In genomic region chr20:32607324-32607723, GRCh38 we compare ENCODE assay signal across 15 cellular contexts. TPM values are rescaled to one million over a fixed set of nuclear protein-coding genes. Genes with fewer than 3 reads are reported as not detected.
DNase-seq lines count a peak whose midpoint lies in the region; ATAC-seq, FAIRE-seq and TF ChIP-seq lines count a peak whose summit lies in the region.
"Had no signal": no experiment of that assay in that cellular context is flagged by ENCODE, and none has a peak within 500 bp of the region (broad histone marks: within the 10 kb centered on the region; RNA-seq: fewer than 3 reads in every experiment).

No MANE protein-coding gene starts in this region.

- peak overlapping the region; percentile 36 for H2AK5ac ChIP-seq in neuronal stem cell (ENCODE audit: low read depth, low read length)

- H4K91ac ChIP-seq in neuronal stem cell (ENCODE audit: low read depth, low read length, poor library complexity): no peak overlapping the region

- no peaks in the 10 kb centered on the region for H3K79me1 ChIP-seq in neuronal stem cell (ENCODE audit: low read depth, low read length)

- H3K9me3 Mint-ChIP-seq in GM23338: no peaks in the 10 kb centered on the region; the same call in 2 of the 3 replicates

- H3K4me3 ChIP-seq in BLaER1 treated with 17β-estradiol and CSF1 and Interleukin-3, amounts not matched to agents 10 nM and 100 nM: no peak overlapping the region
- H3K4me3 ChIP-seq in GM23338: no peak overlapping the region
- H3K4me3 ChIP-seq in K562: no peak overlapping the region
- no peak overlapping the region for H3K4me3 ChIP-seq in neuronal stem cell (ENCODE audit: low read length in 2 of 2)

- in situ Hi-C loops in K562 (cut with MboI): no loop called here

- H3K27me3 ChIP-seq in BLaER1 treated with 17β-estradiol and CSF1 and Interleukin-3, amounts not matched to agents 10 nM and 100 nM: peaks cover 0 to 9% (median 0%) of the 10 kb centered on the region in 11 experiments; a peak in 1 of 22 replicates
- H3K27me3 ChIP-seq in GM23338 (ENCODE audit: insufficient read depth) (no peaks in the 10 kb centered on the region), K562 (ENCODE audit: control insufficient read depth in 2 of 2, insufficient read depth in 2 of 2, low read length in 2 of 2) (no peaks in the 10 kb centered on the region), neuronal stem cell (ENCODE audit: control insufficient read depth in 3 of 3, insufficient read depth in 3 of 3, low read depth in 1 of 3, low read length in 3 of 3) (peaks cover 0 to 66% (median 0%) of the 10 kb centered on the region in 3 experiments)
- H3K27me3 ChIP-seq: BE2C had no signal

- H3K18ac ChIP-seq in neuronal stem cell (ENCODE audit: low read length): peak overlapping the region; percentile 51

- H3K4me3 Mint-ChIP-seq in GM23338: no peak overlapping the region

- H4K8ac ChIP-seq in neuronal stem cell (ENCODE audit: low read depth, low read length): no peak overlapping the region

- H3K9me1 ChIP-seq in K562 (ENCODE audit: control insufficient read depth, insufficient read depth, low read length): peaks cover 8% of the 10 kb centered on the region

- TF ChIP-seq CTCF in GM23338 (conservative IDR thresholded peaks at IDR 0.05; ENCODE audit: low read depth in 2 of 2): no peak
- no peak for TF ChIP-seq CTCF in K562 (IDR thresholded peaks at IDR 0.05 in 2 of 3, conservative IDR thresholded peaks at IDR 0.05 in 1 of 3; ENCODE audit: insufficient read depth in 2 of 3, low read depth in 1 of 3, low read length in 3 of 3)
- no peak for TF ChIP-seq CTCF in D721Med (IDR thresholded peaks at IDR 0.05; ENCODE audit: insufficient read depth, missing control alignments)

- CTCF ChIA-PET in K562 (lab: Yijun Ruan, JAX; ENCODE audit: low intra/inter-chr PET ratio): no interaction called here

- no peak for FAIRE-seq in K562 (lab: Jason Lieb, UNC)
- FAIRE-seq in D721Med (lab: Jason Lieb, UNC): no peak
- FAIRE-seq: A204.1, GM18507, H1 had no signal

- no TSS peak for BruUV-seq in K562 (replicated peaks; lab: Mats Ljungman, UMichigan)

- H2BK15ac ChIP-seq in neuronal stem cell (ENCODE audit: low read length): peak overlapping the region; percentile 39

- H2BK120ac ChIP-seq in neuronal stem cell (ENCODE audit: low read depth, low read length): peak overlapping the region; percentile 63

- H3K14ac ChIP-seq in neuronal stem cell (ENCODE audit: low read length): no peak overlapping the region

- no peaks in the 10 kb centered on the region for H3K9me2 ChIP-seq in GM23338 (ENCODE audit: insufficient read depth)

- TF ChIP-seq POLR2A in K562 (conservative IDR thresholded peaks at IDR 0.05): no peak

- no peak overlapping the region for H3K23ac ChIP-seq in neuronal stem cell (ENCODE audit: low read depth, low read length, poor library complexity)

- peak overlapping the region in 5 of 11 experiments; percentile 24 to 40 (median 32); a peak in 6 of 22 replicates for H3K27ac ChIP-seq in BLaER1 treated with 17β-estradiol and CSF1 and Interleukin-3, amounts not matched to agents 10 nM and 100 nM
- H3K27ac ChIP-seq in GM23338 (ENCODE audit: low read depth) (no peak overlapping the region), K562 (ENCODE audit: extremely low read depth, low read depth, low read length) (no peak overlapping the region), neuronal stem cell (replicated peaks; ENCODE audit: low read length) (no peak overlapping the region)

- WGBS in K562 (ENCODE audit: insufficient coverage, low coverage, missing lambda C conversion rate): 90% methylated on average over 8 of the region's 8 CpGs
- WGBS in neuronal stem cell (ENCODE audit: extremely low coverage in 2 of 2, insufficient read length in 2 of 2, insufficient replicate concordance in 1 of 2), 2 donors: no CpG with 5 or more reads among the region's 8 CpGs

- DNase-seq in GM23338 (ENCODE audit: low spot score): no peak
- no peak for DNase-seq in K562 (ENCODE audit: extremely low read depth in 1 of 4, low spot score in 3 of 4)
- DNase-seq in neuronal stem cell (ENCODE audit: low spot score): no peak
- no peak for DNase-seq in NCI-H2029 (lab: John Stamatoyannopoulos, UW)
- DNase-seq in D721Med (ENCODE audit: insufficient read length, low spot score): no peak
- DNase-seq: BE2C, DMS 273 treated with DMSO at 0.1 percent for 48 hours, HCEC 1CT, IMR-90, KG1 had no signal

- H2BK5ac ChIP-seq in neuronal stem cell (ENCODE audit: low read length): no peak overlapping the region

- TF ChIP-seq RAD21 in K562 (CRISPR knock-in tag; conservative IDR thresholded peaks at IDR 0.05 in 1 of 2, IDR thresholded peaks at IDR 0.05 in 1 of 2): no peak

- H3K4me2 ChIP-seq in BLaER1 treated with 17β-estradiol and CSF1 and Interleukin-3, amounts not matched to agents 10 nM and 100 nM: peak overlapping the region in 9 of 11 experiments; percentile 12 to 64 (median 43); a peak in 17 of 22 replicates
- H3K4me2 ChIP-seq in GM23338: no peak overlapping the region
- H3K4me2 ChIP-seq in K562 (ENCODE audit: insufficient read depth, low read length): no peak overlapping the region
- H3K4me2 ChIP-seq in neuronal stem cell (ENCODE audit: insufficient read depth, low read length, poor library complexity, severe bottlenecking): no peak overlapping the region

- H4K20me1 ChIP-seq in BLaER1 treated with 17β-estradiol and CSF1 and Interleukin-3, amounts not matched to agents 10 nM and 100 nM: no peaks in the 10 kb centered on the region
- H4K20me1 ChIP-seq in GM23338 (replicated peaks; ENCODE audit: insufficient read depth) (no peaks in the 10 kb centered on the region), K562 (replicated peaks; ENCODE audit: control insufficient read depth, insufficient read depth, low read length) (peaks cover 19% of the 10 kb centered on the region; the same call in 1 of the 2 replicates)

- H3K27me3 Mint-ChIP-seq in GM23338 (ENCODE audit: insufficient read depth, low read depth, poor library complexity): peaks cover 4% of the 10 kb centered on the region

- H3K36me3 ChIP-seq in BLaER1 treated with 17β-estradiol and CSF1 and Interleukin-3, amounts not matched to agents 10 nM and 100 nM: no peaks in the 10 kb centered on the region
- H3K36me3 ChIP-seq in GM23338 (ENCODE audit: insufficient read depth): no peaks in the 10 kb centered on the region
- peaks cover 20% of the 10 kb centered on the region; the same call in 2 of the 3 replicates for H3K36me3 ChIP-seq in K562 (ENCODE audit: control insufficient read depth, insufficient read depth, low read length)
- no peaks in the 10 kb centered on the region for H3K36me3 ChIP-seq in neuronal stem cell (replicated peaks in 1 of 2; ENCODE audit: control insufficient read depth in 2 of 2, insufficient read depth in 2 of 2, low read length in 2 of 2)
- H3K36me3 ChIP-seq: BE2C had no signal

- no peak for TF ChIP-seq EP300 in K562 (IDR thresholded peaks at IDR 0.05; ENCODE audit: low read length)

- H3K4me1 ChIP-seq in BLaER1 treated with 17β-estradiol and CSF1 and Interleukin-3, amounts not matched to agents 10 nM and 100 nM: peaks cover 49 to 92% (median 82%) of the 10 kb centered on the region in 10 experiments
- peaks cover 22% of the 10 kb centered on the region for H3K4me1 ChIP-seq in GM23338 (ENCODE audit: insufficient read depth)
- peaks cover 17 to 66% of the 10 kb centered on the region in 2 experiments; a peak in 4 of 5 replicates for H3K4me1 ChIP-seq in K562 (replicated peaks in 1 of 2; ENCODE audit: control insufficient read depth in 2 of 2, insufficient read depth in 2 of 2, low read length in 2 of 2)
- peaks cover 12 to 28% of the 10 kb centered on the region in 2 donors for H3K4me1 ChIP-seq in neuronal stem cell (ENCODE audit: control insufficient read depth in 2 of 2, insufficient read depth in 1 of 2, low read depth in 1 of 2, low read length in 2 of 2)
- H3K4me1 ChIP-seq: BE2C had no signal

- H3K36me3 Mint-ChIP-seq in GM23338 (ENCODE audit: low read depth): no peaks in the 10 kb centered on the region

- H3K4ac ChIP-seq in neuronal stem cell (ENCODE audit: low read length): no peak overlapping the region

- no peaks in the 10 kb centered on the region for H3K9me3 ChIP-seq in BLaER1 treated with 17β-estradiol and CSF1 and Interleukin-3, amounts not matched to agents 10 nM and 100 nM (replicated peaks in 1 of 11)
- no peaks in the 10 kb centered on the region for H3K9me3 ChIP-seq in K562 (replicated peaks; ENCODE audit: control insufficient read depth, insufficient read depth, low read depth, low read length)
- H3K9me3 ChIP-seq in neuronal stem cell (replicated peaks in 1 of 2; ENCODE audit: control insufficient read depth in 2 of 2, insufficient read depth in 1 of 2, low read depth in 1 of 2, low read length in 2 of 2): no peaks in the 10 kb centered on the region
- H3K9me3 ChIP-seq: BE2C had no signal

- POLR2A ChIA-PET in K562 (lab: Yijun Ruan, JAX): interaction anchor here (1.1 kb wide), 1 partner anchor 25 kb away, joined by 3 read pairs; no protein-coding TSS in a partner anchor

- ATAC-seq in GM23338 (no peak), K562 (no peak), HG02840 (IDR thresholded peaks at IDR 0.05; ENCODE audit: low FRiP score, unreplicated experiment) (no peak)

- intact Hi-C loops in K562 (cut with micrococcal nuclease): no loop called here

- H2AFZ ChIP-seq in GM23338 (peak overlapping the region; percentile 23; the same call in 1 of the 2 replicates), K562 (ENCODE audit: low read depth, low read length) (no peak overlapping the region), neuronal stem cell (ENCODE audit: low read length) (peak overlapping the region; percentile 7)

- no peak overlapping the region for H2BK12ac ChIP-seq in neuronal stem cell (ENCODE audit: low read length)

- peaks cover 15% of the 10 kb centered on the region for H3K4me1 Mint-ChIP-seq in GM23338

- H3K79me2 ChIP-seq in GM23338 (replicated peaks; ENCODE audit: insufficient read depth) (no peaks in the 10 kb centered on the region), K562 (ENCODE audit: control insufficient read depth, insufficient read depth, low read length) (peaks cover 12% of the 10 kb centered on the region)

- H3K27ac Mint-ChIP-seq in GM23338: no peak overlapping the region

- H3F3A ChIP-seq in GM23338 (replicated peaks; ENCODE audit: low read depth): peaks cover 14% of the 10 kb centered on the region; the same call in 1 of the 2 replicates

- peak overlapping the region in 10 of 11 experiments; percentile 3 to 66 (median 40); a peak in 15 of 22 replicates for H3K9ac ChIP-seq in BLaER1 treated with 17β-estradiol and CSF1 and Interleukin-3, amounts not matched to agents 10 nM and 100 nM
- H3K9ac ChIP-seq in K562 (ENCODE audit: insufficient read depth in 1 of 2, low read depth in 2 of 2, low read length in 2 of 2) (no peak overlapping the region; a peak in 1 of 4 replicates), neuronal stem cell (ENCODE audit: low read depth, low read length, poor library complexity) (no peak overlapping the region)

RNA-seq across cellular contexts. Expression of gene NOL4L, which starts 22.2 kb away (rescaled TPM):
- total RNA-seq in GM23338 (2014; rRNA removed; shearing (Covaris generic)): 32.8 and 38.8 TPM in 2 replicates
- polyA plus RNA-seq in GM23338 (2016; fragmentation: Nextera tagmentation; extraction: Ambion mirVana) (36.7 and 39.2 TPM in 2 replicates), K562 (2011; rRNA removed) (11.6 and 15.4 TPM in 2 replicates), K562 (2014; fragmentation: Illumina TruSeq; extraction: Trizol) (14.8 and 16.0 TPM in 2 replicates), K562 (2014; fragmentation: Nextera tagmentation; extraction: Ambion mirVana) (1 to 10 TPM; 5.1 to 6.6 TPM), K562 (2014; rRNA removed) (13.6 and 15.9 TPM in 2 replicates)
- 83.7 and 101 TPM in 2 replicates for total RNA-seq in K562 (2011; cell fraction: chromatin; rRNA removed; ENCODE audit: low replicate concordance)
- total RNA-seq in K562 (2011; cell fraction: nucleolus; rRNA removed): 37.2 and 38.4 TPM in 2 replicates
- 54.0 and 63.1 TPM in 2 replicates for total RNA-seq in K562 (2011; cell fraction: nucleoplasm; rRNA removed)
- total RNA-seq in K562 (2014; rRNA removed) (14.8 and 17.9 TPM in 2 replicates), K562 (2014; rRNA removed; fragmentation: Illumina TruSeq; extraction: Trizol) (9.7 and 10.6 TPM in 2 replicates), K562 (2015; rRNA removed; fragmentation: Illumina TruSeq; extraction: Trizol) (13.8 and 14.1 TPM in 2 replicates), K562 (2021) (33.2 and 36.2 TPM in 2 replicates)
- polyA plus RNA-seq in K562 (2011; cell fraction: cytosol; rRNA removed): 9.9 and 14.8 TPM in 2 replicates
- 42.8 and 74.6 TPM in 2 replicates for polyA plus RNA-seq in K562 (2011; cell fraction: nucleus; rRNA removed)
- 15.9 and 17.9 TPM in 2 replicates for polyA plus RNA-seq in K562 (2012)
- polyA minus RNA-seq in K562 (2011; rRNA and poly(A)+ RNA removed): 10.1 and 11.5 TPM in 2 replicates
- 15.5 and 25.2 TPM in 2 replicates for polyA minus RNA-seq in K562 (2011; cell fraction: cytosol; rRNA and poly(A)+ RNA removed)
- 17.2 and 19.1 TPM in 2 replicates for polyA minus RNA-seq in K562 (2011; cell fraction: nucleus; rRNA and poly(A)+ RNA removed)
- polyA plus RNA-seq in neuronal stem cell (2013, experiment 1 of 2): 27.2 TPM
- 27.3 TPM for polyA plus RNA-seq in neuronal stem cell (2013, experiment 2 of 2)

Comparison
In these comparisons a context has a peak if more than half of its experiments do, and no peak if none do; other contexts are left out.
1. H3K4me2 ChIP-seq: peak in BLaER1 treated with 17β-estradiol and CSF1 and Interleukin-3, amounts not matched to agents 10 nM and 100 nM (9 of 11); none in GM23338 (single experiment), K562 (single experiment) and neuronal stem cell (single experiment).
2. H3K9ac ChIP-seq: peak in BLaER1 treated with 17β-estradiol and CSF1 and Interleukin-3, amounts not matched to agents 10 nM and 100 nM (10 of 11); none in K562 (0 of 2) and neuronal stem cell (single experiment).